In genomic region chr20:21125849-21126840, GRCh38 we compare ENCODE assay signal across 1 cellular context.
TF ChIP-seq lines count a peak whose summit lies in the region.

A gene with protein sequence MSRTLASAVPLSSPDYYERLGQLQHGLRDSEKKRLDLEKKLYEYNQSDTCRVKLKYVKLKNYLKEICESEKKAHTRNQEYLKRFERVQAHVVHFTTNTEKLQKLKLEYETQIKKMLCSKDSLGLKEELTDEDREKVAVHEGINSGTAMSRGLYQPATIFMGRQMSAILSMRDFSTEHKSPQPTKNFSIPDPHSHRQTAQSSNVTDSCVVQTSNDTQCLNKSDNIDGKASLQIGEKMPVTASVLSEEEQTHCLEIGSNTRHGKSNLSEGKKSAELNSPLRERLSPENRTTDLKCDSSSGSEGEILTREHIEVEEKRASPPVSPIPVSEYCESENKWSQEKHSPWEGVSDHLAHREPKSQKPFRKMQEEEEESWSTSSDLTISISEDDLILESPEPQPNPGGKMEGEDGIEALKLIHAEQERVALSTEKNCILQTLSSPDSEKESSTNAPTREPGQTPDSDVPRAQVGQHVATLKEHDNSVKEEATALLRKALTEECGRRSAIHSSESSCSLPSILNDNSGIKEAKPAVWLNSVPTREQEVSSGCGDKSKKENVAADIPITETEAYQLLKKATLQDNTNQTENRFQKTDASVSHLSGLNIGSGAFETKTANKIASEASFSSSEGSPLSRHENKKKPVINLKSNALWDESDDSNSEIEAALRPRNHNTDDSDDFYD (plus strand): TSS chr20:21126082. CDS start chr20:21126116, 34 bp downstream.

TF ChIP-seq in H1, 55 proteins besides CTCF, POLR2A, EP300 and RAD21 (continued from another document):
- TF ChIP-seq POU5F1 (IDR thresholded peaks at IDR 0.05; ENCODE audit: low read depth, low read length): no peak
- TF ChIP-seq CEBPB (IDR thresholded peaks at IDR 0.05; ENCODE audit: low read depth, low read length): no peak
- no peak for TF ChIP-seq SRF (IDR thresholded peaks at IDR 0.05; ENCODE audit: low read depth, low read length)
- TF ChIP-seq CBX8 (IDR thresholded peaks at IDR 0.05; ENCODE audit: borderline replicate concordance, low read depth, low read length): no peak
- no peak for TF ChIP-seq SIX5 (IDR thresholded peaks at IDR 0.05; ENCODE audit: low read depth, low read length)
- TF ChIP-seq HDAC6 (IDR thresholded peaks at IDR 0.05; ENCODE audit: low read depth, low read length): no peak
- no peak for TF ChIP-seq SP2 (IDR thresholded peaks at IDR 0.05; ENCODE audit: low read length)
- no peak for TF ChIP-seq NRF1 (IDR thresholded peaks at IDR 0.05; ENCODE audit: low read depth, low read length)
- peak; percentile 47; the same call in 1 of the 2 replicates for TF ChIP-seq TBP (IDR thresholded peaks at IDR 0.05; ENCODE audit: low read depth, low read length)
- no peak for TF ChIP-seq SIRT6 (IDR thresholded peaks at IDR 0.05; ENCODE audit: low read length)
- TF ChIP-seq, protein P1, sequence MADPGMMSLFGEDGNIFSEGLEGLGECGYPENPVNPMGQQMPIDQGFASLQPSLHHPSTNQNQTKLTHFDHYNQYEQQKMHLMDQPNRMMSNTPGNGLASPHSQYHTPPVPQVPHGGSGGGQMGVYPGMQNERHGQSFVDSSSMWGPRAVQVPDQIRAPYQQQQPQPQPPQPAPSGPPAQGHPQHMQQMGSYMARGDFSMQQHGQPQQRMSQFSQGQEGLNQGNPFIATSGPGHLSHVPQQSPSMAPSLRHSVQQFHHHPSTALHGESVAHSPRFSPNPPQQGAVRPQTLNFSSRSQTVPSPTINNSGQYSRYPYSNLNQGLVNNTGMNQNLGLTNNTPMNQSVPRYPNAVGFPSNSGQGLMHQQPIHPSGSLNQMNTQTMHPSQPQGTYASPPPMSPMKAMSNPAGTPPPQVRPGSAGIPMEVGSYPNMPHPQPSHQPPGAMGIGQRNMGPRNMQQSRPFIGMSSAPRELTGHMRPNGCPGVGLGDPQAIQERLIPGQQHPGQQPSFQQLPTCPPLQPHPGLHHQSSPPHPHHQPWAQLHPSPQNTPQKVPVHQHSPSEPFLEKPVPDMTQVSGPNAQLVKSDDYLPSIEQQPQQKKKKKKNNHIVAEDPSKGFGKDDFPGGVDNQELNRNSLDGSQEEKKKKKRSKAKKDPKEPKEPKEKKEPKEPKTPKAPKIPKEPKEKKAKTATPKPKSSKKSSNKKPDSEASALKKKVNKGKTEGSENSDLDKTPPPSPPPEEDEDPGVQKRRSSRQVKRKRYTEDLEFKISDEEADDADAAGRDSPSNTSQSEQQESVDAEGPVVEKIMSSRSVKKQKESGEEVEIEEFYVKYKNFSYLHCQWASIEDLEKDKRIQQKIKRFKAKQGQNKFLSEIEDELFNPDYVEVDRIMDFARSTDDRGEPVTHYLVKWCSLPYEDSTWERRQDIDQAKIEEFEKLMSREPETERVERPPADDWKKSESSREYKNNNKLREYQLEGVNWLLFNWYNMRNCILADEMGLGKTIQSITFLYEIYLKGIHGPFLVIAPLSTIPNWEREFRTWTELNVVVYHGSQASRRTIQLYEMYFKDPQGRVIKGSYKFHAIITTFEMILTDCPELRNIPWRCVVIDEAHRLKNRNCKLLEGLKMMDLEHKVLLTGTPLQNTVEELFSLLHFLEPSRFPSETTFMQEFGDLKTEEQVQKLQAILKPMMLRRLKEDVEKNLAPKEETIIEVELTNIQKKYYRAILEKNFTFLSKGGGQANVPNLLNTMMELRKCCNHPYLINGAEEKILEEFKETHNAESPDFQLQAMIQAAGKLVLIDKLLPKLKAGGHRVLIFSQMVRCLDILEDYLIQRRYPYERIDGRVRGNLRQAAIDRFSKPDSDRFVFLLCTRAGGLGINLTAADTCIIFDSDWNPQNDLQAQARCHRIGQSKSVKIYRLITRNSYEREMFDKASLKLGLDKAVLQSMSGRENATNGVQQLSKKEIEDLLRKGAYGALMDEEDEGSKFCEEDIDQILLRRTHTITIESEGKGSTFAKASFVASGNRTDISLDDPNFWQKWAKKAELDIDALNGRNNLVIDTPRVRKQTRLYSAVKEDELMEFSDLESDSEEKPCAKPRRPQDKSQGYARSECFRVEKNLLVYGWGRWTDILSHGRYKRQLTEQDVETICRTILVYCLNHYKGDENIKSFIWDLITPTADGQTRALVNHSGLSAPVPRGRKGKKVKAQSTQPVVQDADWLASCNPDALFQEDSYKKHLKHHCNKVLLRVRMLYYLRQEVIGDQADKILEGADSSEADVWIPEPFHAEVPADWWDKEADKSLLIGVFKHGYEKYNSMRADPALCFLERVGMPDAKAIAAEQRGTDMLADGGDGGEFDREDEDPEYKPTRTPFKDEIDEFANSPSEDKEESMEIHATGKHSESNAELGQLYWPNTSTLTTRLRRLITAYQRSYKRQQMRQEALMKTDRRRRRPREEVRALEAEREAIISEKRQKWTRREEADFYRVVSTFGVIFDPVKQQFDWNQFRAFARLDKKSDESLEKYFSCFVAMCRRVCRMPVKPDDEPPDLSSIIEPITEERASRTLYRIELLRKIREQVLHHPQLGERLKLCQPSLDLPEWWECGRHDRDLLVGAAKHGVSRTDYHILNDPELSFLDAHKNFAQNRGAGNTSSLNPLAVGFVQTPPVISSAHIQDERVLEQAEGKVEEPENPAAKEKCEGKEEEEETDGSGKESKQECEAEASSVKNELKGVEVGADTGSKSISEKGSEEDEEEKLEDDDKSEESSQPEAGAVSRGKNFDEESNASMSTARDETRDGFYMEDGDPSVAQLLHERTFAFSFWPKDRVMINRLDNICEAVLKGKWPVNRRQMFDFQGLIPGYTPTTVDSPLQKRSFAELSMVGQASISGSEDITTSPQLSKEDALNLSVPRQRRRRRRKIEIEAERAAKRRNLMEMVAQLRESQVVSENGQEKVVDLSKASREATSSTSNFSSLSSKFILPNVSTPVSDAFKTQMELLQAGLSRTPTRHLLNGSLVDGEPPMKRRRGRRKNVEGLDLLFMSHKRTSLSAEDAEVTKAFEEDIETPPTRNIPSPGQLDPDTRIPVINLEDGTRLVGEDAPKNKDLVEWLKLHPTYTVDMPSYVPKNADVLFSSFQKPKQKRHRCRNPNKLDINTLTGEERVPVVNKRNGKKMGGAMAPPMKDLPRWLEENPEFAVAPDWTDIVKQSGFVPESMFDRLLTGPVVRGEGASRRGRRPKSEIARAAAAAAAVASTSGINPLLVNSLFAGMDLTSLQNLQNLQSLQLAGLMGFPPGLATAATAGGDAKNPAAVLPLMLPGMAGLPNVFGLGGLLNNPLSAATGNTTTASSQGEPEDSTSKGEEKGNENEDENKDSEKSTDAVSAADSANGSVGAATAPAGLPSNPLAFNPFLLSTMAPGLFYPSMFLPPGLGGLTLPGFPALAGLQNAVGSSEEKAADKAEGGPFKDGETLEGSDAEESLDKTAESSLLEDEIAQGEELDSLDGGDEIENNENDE (IDR thresholded peaks at IDR 0.05; ENCODE audit: insufficient replicate concordance, low read length): no peak
- TF ChIP-seq CBX5 (IDR thresholded peaks at IDR 0.05; ENCODE audit: low read depth, low read length): no peak
- TF ChIP-seq JUND (IDR thresholded peaks at IDR 0.05; ENCODE audit: low read length): no peak
- TF ChIP-seq TAF1 (IDR thresholded peaks at IDR 0.05; ENCODE audit: low read depth, low read length): peak; percentile 58
- no peak for TF ChIP-seq GABPA (IDR thresholded peaks at IDR 0.05; ENCODE audit: borderline replicate concordance, insufficient read depth, low read length)
- 0 out of 2 replicates have a peak, but pooled peaks have one; percentile 67 for TF ChIP-seq SP4 (IDR thresholded peaks at IDR 0.05; ENCODE audit: low read length)
- TF ChIP-seq USF2 (IDR thresholded peaks at IDR 0.05; ENCODE audit: low read length): no peak
- TF ChIP-seq KDM5A (IDR thresholded peaks at IDR 0.05; ENCODE audit: low read length): no peak
- no peak for TF ChIP-seq RNF2 (IDR thresholded peaks at IDR 0.05; ENCODE audit: borderline replicate concordance, low read depth, low read length, missing control alignments, poor library complexity, severe bottlenecking)
- no peak for TF ChIP-seq BRCA1 (IDR thresholded peaks at IDR 0.05; ENCODE audit: low read depth, low read length)
- no peak for TF ChIP-seq CTBP2 (IDR thresholded peaks at IDR 0.05; ENCODE audit: borderline replicate concordance, insufficient read depth, insufficient read length, low read length)
- peak; percentile 74 for TF ChIP-seq PHF8 (conservative IDR thresholded peaks at IDR 0.05; ENCODE audit: low read depth, low read length)
- no peak for TF ChIP-seq ATF2 (IDR thresholded peaks at IDR 0.05; ENCODE audit: low read length)
- peak; percentile 69 to 73; a peak in 3 of 4 replicates for TF ChIP-seq SIN3A (conservative IDR thresholded peaks at IDR 0.05 in 1 of 2, IDR thresholded peaks at IDR 0.05 in 1 of 2; ENCODE audit: low read depth in 1 of 2, low read length in 2 of 2)
- TF ChIP-seq NANOG (IDR thresholded peaks at IDR 0.05; ENCODE audit: insufficient read depth, low read depth, low read length, poor library complexity, severe bottlenecking): no peak
- peak; percentile 78; the same call in 1 of the 2 replicates for TF ChIP-seq RBBP5 (IDR thresholded peaks at IDR 0.05; ENCODE audit: borderline replicate concordance, low read depth, low read length)
- TF ChIP-seq TEAD4 (IDR thresholded peaks at IDR 0.05; ENCODE audit: low read depth, low read length): no peak
- TF ChIP-seq CREB1 (IDR thresholded peaks at IDR 0.05): peak; percentile 20; the same call in 1 of the 2 replicates
- TF ChIP-seq ASH2L (IDR thresholded peaks at IDR 0.05; ENCODE audit: low read length): peak; percentile 95
- TF ChIP-seq, protein P2, sequence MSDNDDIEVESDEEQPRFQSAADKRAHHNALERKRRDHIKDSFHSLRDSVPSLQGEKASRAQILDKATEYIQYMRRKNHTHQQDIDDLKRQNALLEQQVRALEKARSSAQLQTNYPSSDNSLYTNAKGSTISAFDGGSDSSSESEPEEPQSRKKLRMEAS (IDR thresholded peaks at IDR 0.05): peak; percentile 69
- TF ChIP-seq TCF12 (IDR thresholded peaks at IDR 0.05; ENCODE audit: low read depth, low read length): no peak
- no peak for TF ChIP-seq CHD1 (IDR thresholded peaks at IDR 0.05; ENCODE audit: low read depth, low read length)
- no peak for TF ChIP-seq BACH1 (IDR thresholded peaks at IDR 0.05; ENCODE audit: low read length)
- no peak for TF ChIP-seq CHD2 (IDR thresholded peaks at IDR 0.05; ENCODE audit: low read length)
- TF ChIP-seq KDM4A (IDR thresholded peaks at IDR 0.05; ENCODE audit: low read depth, low read length, severe bottlenecking): peak; percentile 40
- TF ChIP-seq FOSL1 (IDR thresholded peaks at IDR 0.05; ENCODE audit: insufficient read depth, low read depth, low read length): no peak
- TF ChIP-seq SAP30 (IDR thresholded peaks at IDR 0.05; ENCODE audit: insufficient read depth, insufficient replicate concordance, low read length): peak; percentile 87
- TF ChIP-seq HDAC2 (IDR thresholded peaks at IDR 0.05; ENCODE audit: borderline replicate concordance in 1 of 2, low read depth in 2 of 2, low read length in 2 of 2): 0 out of 4 replicates have a peak, but pooled peaks of 1 of the 2 experiments have one; percentile 63
- TF ChIP-seq RXRA (IDR thresholded peaks at IDR 0.05; ENCODE audit: insufficient read depth, low read depth, low read length): no peak
- TF ChIP-seq RFX5 (IDR thresholded peaks at IDR 0.05; ENCODE audit: borderline replicate concordance, low read depth, low read length): no peak
- no peak for TF ChIP-seq YY1 (IDR thresholded peaks at IDR 0.05; ENCODE audit: low read depth, low read length)
- TF ChIP-seq GTF2F1 (IDR thresholded peaks at IDR 0.05; ENCODE audit: borderline replicate concordance, low read depth, low read length): no peak
- TF ChIP-seq MAFK (IDR thresholded peaks at IDR 0.05; ENCODE audit: low read depth, low read length): no peak
- TF ChIP-seq POLR2AphosphoS5 (IDR thresholded peaks at IDR 0.05; ENCODE audit: low read depth, low read length): peak; percentile 78; the same call in 1 of the 2 replicates
- peak; percentile 60 for TF ChIP-seq TAF7 (optimal IDR thresholded peaks at IDR 0.05; ENCODE audit: borderline replicate concordance, low read depth, low read length)
- TF ChIP-seq KDM1A (IDR thresholded peaks at IDR 0.05; ENCODE audit: borderline replicate concordance, low read length): no peak
- TF ChIP-seq, protein P3, sequence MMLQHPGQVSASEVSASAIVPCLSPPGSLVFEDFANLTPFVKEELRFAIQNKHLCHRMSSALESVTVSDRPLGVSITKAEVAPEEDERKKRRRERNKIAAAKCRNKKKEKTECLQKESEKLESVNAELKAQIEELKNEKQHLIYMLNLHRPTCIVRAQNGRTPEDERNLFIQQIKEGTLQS (IDR thresholded peaks at IDR 0.05; ENCODE audit: insufficient read depth, low read depth, low read length): no peak
